30 cellular contexts compared by ENCODE assay signal in genomic region chr6:136012948-136013347, GRCh38.
DNase-seq lines count a peak whose midpoint lies in the region; ATAC-seq, FAIRE-seq and TF ChIP-seq lines count a peak whose summit lies in the region.
"Had no signal": no experiment of that assay in that cellular context is flagged by ENCODE, and none has a peak within 500 bp of the region (broad histone marks: within the 10 kb centered on the region; RNA-seq: fewer than 3 reads in every experiment).

No MANE protein-coding gene starts in this region.

- H3K4me3 Mint-ChIP-seq in HFFc6 (peak overlapping the region; percentile 84), mesothelial cell of epicardium (no peak overlapping the region), type B pancreatic cell (no peak overlapping the region)
- H3K4me3 Mint-ChIP-seq: activated CD4-positive, alpha-beta memory T cell treated with anti-CD3 and anti-CD28 coated beads, Interleukin-2, amount 10 ng/mL, durations not matched to agents 7 days and 5 days; activated T-helper 1 cell treated with anti-CD3 and anti-CD28 coated beads, Interleukin-12 subunit alpha, Interleukin-12 subunit beta, Interleukin-2, Interleukin-4 antibody, amounts not matched to agents 30 ng/mL and 10 ng/mL and 1 ng/mL, durations not matched to agents 14 hours and 24 hours and 36 hours; B cell; CD4-positive, alpha-beta memory T cell; H9; naive B cell; T-helper 2 cell treated with Interferon-gamma antibody and Interleukin-4, amounts not matched to agents 5 μg/mL and 100 μg/mL, for 36 hours had no signal

- POLR2A ChIA-PET in A549 (lab: Yijun Ruan, JAX): no interaction called here

- CTCF ChIA-PET in A549 (lab: Yijun Ruan, JAX): no interaction called here

- H3K36me3 Mint-ChIP-seq in HFFc6 (ENCODE audit: low read depth): peaks cover 17% of the 10 kb centered on the region
- H3K36me3 Mint-ChIP-seq in mesothelial cell of epicardium: peaks cover 6% of the 10 kb centered on the region
- no peaks in the 10 kb centered on the region for H3K36me3 Mint-ChIP-seq in type B pancreatic cell
- H3K36me3 Mint-ChIP-seq: CD4-positive, alpha-beta memory T cell; naive B cell had no signal

- H3K27me3 ChIP-seq in psoas muscle (ENCODE audit: insufficient read depth in 3 of 3, low read length in 2 of 3): no peaks in the 10 kb centered on the region
- H3K27me3 ChIP-seq: right lobe of liver had no signal

- no peak overlapping the region for H3K4me3 ChIP-seq in A549
- no peak overlapping the region for H3K4me3 ChIP-seq in choroid plexus epithelial cell (ENCODE audit: low read depth, low read length)
- H3K4me3 ChIP-seq in psoas muscle: no peak overlapping the region
- H3K4me3 ChIP-seq: GM12878, right lobe of liver had no signal

- TF ChIP-seq RAD21 in A549 (conservative IDR thresholded peaks at IDR 0.05 in 1 of 2, IDR thresholded peaks at IDR 0.05 in 1 of 2): no peak

- H3K4me1 ChIP-seq in A549 (peaks cover 69% of the 10 kb centered on the region), psoas muscle (no peaks in the 10 kb centered on the region)
- H3K4me1 ChIP-seq: right lobe of liver had no signal

- H3K36me3 ChIP-seq in psoas muscle (ENCODE audit: insufficient read depth in 1 of 2, low read depth in 1 of 2): no peaks in the 10 kb centered on the region
- H3K36me3 ChIP-seq: right lobe of liver had no signal

- TF ChIP-seq CTCF in A549 (IDR thresholded peaks at IDR 0.05) (no peak), HFFc6 (IDR thresholded peaks at IDR 0.05) (no peak), choroid plexus epithelial cell (conservative IDR thresholded peaks at IDR 0.05; ENCODE audit: low read depth, low read length) (no peak), mesothelial cell of epicardium (IDR thresholded peaks at IDR 0.05; ENCODE audit: unreplicated experiment) (no peak), type B pancreatic cell (conservative IDR thresholded peaks at IDR 0.05) (no peak), psoas muscle (IDR thresholded peaks at IDR 0.05) (no peak)

- no peak for ATAC-seq in A549
- ATAC-seq in psoas muscle: no peak
- ATAC-seq: GM12878, left lobe of liver, right lobe of liver had no signal

- H3K27me3 Mint-ChIP-seq in HFFc6 (ENCODE audit: insufficient read depth) (no peaks in the 10 kb centered on the region; the same call in 1 of the 2 replicates), mesothelial cell of epicardium (ENCODE audit: low read depth) (no peaks in the 10 kb centered on the region), type B pancreatic cell (no peaks in the 10 kb centered on the region)
- H3K27me3 Mint-ChIP-seq: B cell, naive B cell, progenitor cell of endocrine pancreas had no signal

- H3K9me3 Mint-ChIP-seq in HFFc6: peaks cover 12% of the 10 kb centered on the region; the same call in 1 of the 2 replicates
- peaks cover 6% of the 10 kb centered on the region for H3K9me3 Mint-ChIP-seq in mesothelial cell of epicardium
- no peaks in the 10 kb centered on the region for H3K9me3 Mint-ChIP-seq in type B pancreatic cell

- intact Hi-C loops in psoas muscle (cut with DNase I): no loop called here

- TF ChIP-seq EP300 in A549 (IDR thresholded peaks at IDR 0.05): no peak

- WGBS in A549 (ENCODE audit: missing lambda C conversion rate): 92% methylated on average over 1 of the region's 1 CpG
- 81 to 89% (median 88%) methylated on average over 1 of the region's 1 CpG for WGBS in psoas muscle, 3 donors

- H3K27ac Mint-ChIP-seq in HFFc6 (peak overlapping the region; percentile 96), mesothelial cell of epicardium (peak overlapping the region; percentile 57), type B pancreatic cell (no peak overlapping the region)
- H3K27ac Mint-ChIP-seq: activated CD4-positive, alpha-beta memory T cell treated with anti-CD3 and anti-CD28 coated beads, Interleukin-2, amount 10 ng/mL, durations not matched to agents 7 days and 5 days; activated T-helper 1 cell treated with anti-CD3 and anti-CD28 coated beads, Interleukin-12 subunit alpha, Interleukin-12 subunit beta, Interleukin-2, Interleukin-4 antibody, amounts not matched to agents 30 ng/mL and 10 ng/mL and 1 ng/mL, durations not matched to agents 14 hours and 24 hours and 36 hours; B cell; H9; progenitor cell of endocrine pancreas; T-helper 2 cell treated with Interferon-gamma antibody and Interleukin-4, amounts not matched to agents 5 μg/mL and 100 μg/mL, for 36 hours had no signal

- peak overlapping the region; percentile 91 to 98 for H3K27ac ChIP-seq in A549
- no peak overlapping the region for H3K27ac ChIP-seq in psoas muscle
- H3K27ac ChIP-seq: right lobe of liver had no signal

- peak overlapping the region; percentile 79; the same call in 2 of the 3 replicates for H3K4me2 ChIP-seq in A549

- H3K4me1 Mint-ChIP-seq in HFFc6 (ENCODE audit: low read depth) (peaks cover 72% of the 10 kb centered on the region), mesothelial cell of epicardium (peaks cover 42% of the 10 kb centered on the region), type B pancreatic cell (ENCODE audit: unreplicated experiment) (peaks cover 24% of the 10 kb centered on the region)
- H3K4me1 Mint-ChIP-seq: activated CD4-positive, alpha-beta memory T cell treated with anti-CD3 and anti-CD28 coated beads, Interleukin-2, amount 10 ng/mL, durations not matched to agents 7 days and 5 days; B cell; CD4-positive, alpha-beta memory T cell had no signal

- TF ChIP-seq POLR2A in A549 (IDR thresholded peaks at IDR 0.05; ENCODE audit: low read length): no peak

- H3K9me3 ChIP-seq in A549 (no peaks in the 10 kb centered on the region), psoas muscle (no peaks in the 10 kb centered on the region)
- H3K9me3 ChIP-seq: right lobe of liver had no signal

- DNase-seq in A549 (ENCODE audit: low read depth in 1 of 2, low spot score in 1 of 2) (no peak), HFFc6 (no peak), choroid plexus epithelial cell (ENCODE audit: low read depth) (peak; percentile 21), mesothelial cell of epicardium (ENCODE audit: low spot score in 2 of 2, unreplicated experiment in 2 of 2) (no peak), type B pancreatic cell (ENCODE audit: extremely low spot score, unreplicated experiment) (no peak), SKM-1 (lab: John Stamatoyannopoulos, UW; ENCODE audit: unreplicated experiment) (no peak), psoas muscle (no peak), AG08396 (ENCODE audit: low spot score) (no peak)
- DNase-seq: activated CD4-positive, alpha-beta memory T cell treated with anti-CD3 and anti-CD28 coated beads, Interleukin-2, amount 10 ng/mL, durations not matched to agents 7 days and 5 days; activated CD4-positive, alpha-beta T cell treated with anti-CD3 and anti-CD28 coated beads for 1 hour; activated CD8-positive, alpha-beta memory T cell treated with anti-CD3 and anti-CD28 coated beads, Interleukin-2, amount 50 U/mL, for 4 hours; activated naive CD4-positive, alpha-beta T cell treated with Interleukin-2 at 50 U/mL for 16 hours; CD4-positive, alpha-beta memory T cell; DMS 273 treated with DMSO at 0.1 percent for 48 hours; H9; midbrain; naive B cell; NCI-H1417; NCI-H2081; NCI-H69; right lobe of liver; stimulated activated CD4-positive, alpha-beta T cell treated with anti-CD3 and anti-CD28 coated beads, Interleukin-15, amount 100 ng/mL, for 24 hours; stimulated activated CD4-positive, alpha-beta T cell treated with anti-CD3 and anti-CD28 coated beads, Interleukin-4, amount 100 ng/mL, for 4 hours had no signal

- no peak for FAIRE-seq in A549 (lab: Jason Lieb, UNC)
- FAIRE-seq: GM12878, islet of Langerhans had no signal

TF ChIP-seq in A549, 52 proteins besides CTCF, POLR2A, EP300 and RAD21:
- TF ChIP-seq CEBPB (IDR thresholded peaks at IDR 0.05): no peak
- TF ChIP-seq E2F6 (IDR thresholded peaks at IDR 0.05; ENCODE audit: borderline replicate concordance, low read depth): no peak
- no peak for TF ChIP-seq EHF (CRISPR knock-in tag; IDR thresholded peaks at IDR 0.05)
- no peak for TF ChIP-seq JUN (IDR thresholded peaks at IDR 0.05)
- no peak for TF ChIP-seq FOSB (CRISPR knock-in tag; IDR thresholded peaks at IDR 0.05)
- no peak for TF ChIP-seq MYC (IDR thresholded peaks at IDR 0.05; ENCODE audit: borderline replicate concordance, low read length)
- no peak for TF ChIP-seq ZSCAN20 (CRISPR knock-in tag; IDR thresholded peaks at IDR 0.05)
- no peak for TF ChIP-seq CBX2 (IDR thresholded peaks at IDR 0.05; ENCODE audit: borderline replicate concordance, low read depth)
